In genomic region chr11:118251858-118252652, GRCh38 we compare ENCODE assay signal across 1 cellular context.
A peak's percentile ranks its signal among the peaks of the same experiment; 100 is the strongest.
TF ChIP-seq lines count a peak whose summit lies in the region.

TSS of gene MPZL3 (minus strand) at chr11:118252365. CDS start at chr11:118252294, 71 bp downstream.

TF ChIP-seq in HepG2, 621 proteins besides CTCF, POLR2A, EP300 and RAD21 (continued from another document and continues in another):
- TF ChIP-seq, protein P1, sequence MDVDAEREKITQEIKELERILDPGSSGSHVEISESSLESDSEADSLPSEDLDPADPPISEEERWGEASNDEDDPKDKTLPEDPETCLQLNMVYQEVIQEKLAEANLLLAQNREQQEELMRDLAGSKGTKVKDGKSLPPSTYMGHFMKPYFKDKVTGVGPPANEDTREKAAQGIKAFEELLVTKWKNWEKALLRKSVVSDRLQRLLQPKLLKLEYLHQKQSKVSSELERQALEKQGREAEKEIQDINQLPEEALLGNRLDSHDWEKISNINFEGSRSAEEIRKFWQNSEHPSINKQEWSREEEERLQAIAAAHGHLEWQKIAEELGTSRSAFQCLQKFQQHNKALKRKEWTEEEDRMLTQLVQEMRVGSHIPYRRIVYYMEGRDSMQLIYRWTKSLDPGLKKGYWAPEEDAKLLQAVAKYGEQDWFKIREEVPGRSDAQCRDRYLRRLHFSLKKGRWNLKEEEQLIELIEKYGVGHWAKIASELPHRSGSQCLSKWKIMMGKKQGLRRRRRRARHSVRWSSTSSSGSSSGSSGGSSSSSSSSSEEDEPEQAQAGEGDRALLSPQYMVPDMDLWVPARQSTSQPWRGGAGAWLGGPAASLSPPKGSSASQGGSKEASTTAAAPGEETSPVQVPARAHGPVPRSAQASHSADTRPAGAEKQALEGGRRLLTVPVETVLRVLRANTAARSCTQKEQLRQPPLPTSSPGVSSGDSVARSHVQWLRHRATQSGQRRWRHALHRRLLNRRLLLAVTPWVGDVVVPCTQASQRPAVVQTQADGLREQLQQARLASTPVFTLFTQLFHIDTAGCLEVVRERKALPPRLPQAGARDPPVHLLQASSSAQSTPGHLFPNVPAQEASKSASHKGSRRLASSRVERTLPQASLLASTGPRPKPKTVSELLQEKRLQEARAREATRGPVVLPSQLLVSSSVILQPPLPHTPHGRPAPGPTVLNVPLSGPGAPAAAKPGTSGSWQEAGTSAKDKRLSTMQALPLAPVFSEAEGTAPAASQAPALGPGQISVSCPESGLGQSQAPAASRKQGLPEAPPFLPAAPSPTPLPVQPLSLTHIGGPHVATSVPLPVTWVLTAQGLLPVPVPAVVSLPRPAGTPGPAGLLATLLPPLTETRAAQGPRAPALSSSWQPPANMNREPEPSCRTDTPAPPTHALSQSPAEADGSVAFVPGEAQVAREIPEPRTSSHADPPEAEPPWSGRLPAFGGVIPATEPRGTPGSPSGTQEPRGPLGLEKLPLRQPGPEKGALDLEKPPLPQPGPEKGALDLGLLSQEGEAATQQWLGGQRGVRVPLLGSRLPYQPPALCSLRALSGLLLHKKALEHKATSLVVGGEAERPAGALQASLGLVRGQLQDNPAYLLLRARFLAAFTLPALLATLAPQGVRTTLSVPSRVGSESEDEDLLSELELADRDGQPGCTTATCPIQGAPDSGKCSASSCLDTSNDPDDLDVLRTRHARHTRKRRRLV (CRISPR knock-in tag; IDR thresholded peaks at IDR 0.05), result 0 out of 2 replicates have a peak, but pooled peaks have one; percentile 15
- TF ChIP-seq ZBTB4 (CRISPR knock-in tag; IDR thresholded peaks at IDR 0.05; ENCODE audit: borderline replicate concordance) (0 out of 2 replicates have a peak, but pooled peaks have one; percentile 60), GLI4 (CRISPR knock-in tag; IDR thresholded peaks at IDR 0.05; ENCODE audit: borderline replicate concordance) (no peak), CBX1 (IDR thresholded peaks at IDR 0.05; ENCODE audit: low read depth) (peak; percentile 26), ZNF691 (CRISPR knock-in tag; IDR thresholded peaks at IDR 0.05; ENCODE audit: borderline replicate concordance, low read depth) (no peak), GMEB2 (CRISPR knock-in tag; IDR thresholded peaks at IDR 0.05; ENCODE audit: low read depth) (no peak), DNMT1 (CRISPR knock-in tag; IDR thresholded peaks at IDR 0.05) (no peak), TEF (CRISPR knock-in tag; IDR thresholded peaks at IDR 0.05) (no peak), SIX4 (CRISPR knock-in tag; IDR thresholded peaks at IDR 0.05) (0 out of 2 replicates have a peak, but pooled peaks have one; percentile 24), ZNF10 (CRISPR knock-in tag; IDR thresholded peaks at IDR 0.05; ENCODE audit: borderline replicate concordance, low read depth) (no peak), ZNF605 (CRISPR knock-in tag; IDR thresholded peaks at IDR 0.05) (peak; percentile 68), MEIS1 (CRISPR knock-in tag; IDR thresholded peaks at IDR 0.05; ENCODE audit: borderline replicate concordance) (0 out of 2 replicates have a peak, but pooled peaks have one; percentile 54), GATA4 (IDR thresholded peaks at IDR 0.05; ENCODE audit: borderline replicate concordance, low read depth) (no peak), KLF15 (CRISPR knock-in tag; IDR thresholded peaks at IDR 0.05; ENCODE audit: borderline replicate concordance) (no peak), THAP11 (CRISPR knock-in tag; IDR thresholded peaks at IDR 0.05) (peak; percentile 85), MIER2 (CRISPR knock-in tag; IDR thresholded peaks at IDR 0.05) (peak; percentile 23; the same call in 1 of the 2 replicates), ZZZ3 (CRISPR knock-in tag; IDR thresholded peaks at IDR 0.05; ENCODE audit: borderline replicate concordance) (no peak; the same call in 1 of the 2 replicates), PBX3 (CRISPR knock-in tag; IDR thresholded peaks at IDR 0.05; ENCODE audit: borderline replicate concordance) (no peak), ZNF512 (CRISPR knock-in tag; IDR thresholded peaks at IDR 0.05) (no peak), MXD1 (CRISPR knock-in tag; IDR thresholded peaks at IDR 0.05) (0 out of 2 replicates have a peak, but pooled peaks have one; percentile 49), CHD4 (IDR thresholded peaks at IDR 0.05; ENCODE audit: borderline replicate concordance, low read length) (no peak; the same call in 1 of the 2 replicates), NFKBIZ (CRISPR knock-in tag; IDR thresholded peaks at IDR 0.05) (no peak), ZNF460 (CRISPR knock-in tag; IDR thresholded peaks at IDR 0.05; ENCODE audit: borderline replicate concordance) (no peak), FOXK1 (CRISPR knock-in tag; IDR thresholded peaks at IDR 0.05; ENCODE audit: borderline replicate concordance, low read depth) (peak; percentile 82; the same call in 1 of the 2 replicates), PRDM10 (CRISPR knock-in tag; IDR thresholded peaks at IDR 0.05; ENCODE audit: low read depth) (no peak), RXRA (CRISPR knock-in tag; IDR thresholded peaks at IDR 0.05) (peak; percentile 48; the same call in 1 of the 2 replicates), RBM22 (optimal IDR thresholded peaks at IDR 0.05; ENCODE audit: low read length) (no peak), MTA3 (CRISPR knock-in tag; IDR thresholded peaks at IDR 0.05) (no peak), SOX5 (CRISPR knock-in tag; IDR thresholded peaks at IDR 0.05; ENCODE audit: borderline replicate concordance) (no peak), HHEX (CRISPR knock-in tag; IDR thresholded peaks at IDR 0.05) (no peak)
- TF ChIP-seq, protein P2, sequence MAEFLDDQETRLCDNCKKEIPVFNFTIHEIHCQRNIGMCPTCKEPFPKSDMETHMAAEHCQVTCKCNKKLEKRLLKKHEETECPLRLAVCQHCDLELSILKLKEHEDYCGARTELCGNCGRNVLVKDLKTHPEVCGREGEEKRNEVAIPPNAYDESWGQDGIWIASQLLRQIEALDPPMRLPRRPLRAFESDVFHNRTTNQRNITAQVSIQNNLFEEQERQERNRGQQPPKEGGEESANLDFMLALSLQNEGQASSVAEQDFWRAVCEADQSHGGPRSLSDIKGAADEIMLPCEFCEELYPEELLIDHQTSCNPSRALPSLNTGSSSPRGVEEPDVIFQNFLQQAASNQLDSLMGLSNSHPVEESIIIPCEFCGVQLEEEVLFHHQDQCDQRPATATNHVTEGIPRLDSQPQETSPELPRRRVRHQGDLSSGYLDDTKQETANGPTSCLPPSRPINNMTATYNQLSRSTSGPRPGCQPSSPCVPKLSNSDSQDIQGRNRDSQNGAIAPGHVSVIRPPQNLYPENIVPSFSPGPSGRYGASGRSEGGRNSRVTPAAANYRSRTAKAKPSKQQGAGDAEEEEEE (CRISPR knock-in tag; IDR thresholded peaks at IDR 0.05; ENCODE audit: borderline replicate concordance), result no peak
- TF ChIP-seq, protein P3, sequence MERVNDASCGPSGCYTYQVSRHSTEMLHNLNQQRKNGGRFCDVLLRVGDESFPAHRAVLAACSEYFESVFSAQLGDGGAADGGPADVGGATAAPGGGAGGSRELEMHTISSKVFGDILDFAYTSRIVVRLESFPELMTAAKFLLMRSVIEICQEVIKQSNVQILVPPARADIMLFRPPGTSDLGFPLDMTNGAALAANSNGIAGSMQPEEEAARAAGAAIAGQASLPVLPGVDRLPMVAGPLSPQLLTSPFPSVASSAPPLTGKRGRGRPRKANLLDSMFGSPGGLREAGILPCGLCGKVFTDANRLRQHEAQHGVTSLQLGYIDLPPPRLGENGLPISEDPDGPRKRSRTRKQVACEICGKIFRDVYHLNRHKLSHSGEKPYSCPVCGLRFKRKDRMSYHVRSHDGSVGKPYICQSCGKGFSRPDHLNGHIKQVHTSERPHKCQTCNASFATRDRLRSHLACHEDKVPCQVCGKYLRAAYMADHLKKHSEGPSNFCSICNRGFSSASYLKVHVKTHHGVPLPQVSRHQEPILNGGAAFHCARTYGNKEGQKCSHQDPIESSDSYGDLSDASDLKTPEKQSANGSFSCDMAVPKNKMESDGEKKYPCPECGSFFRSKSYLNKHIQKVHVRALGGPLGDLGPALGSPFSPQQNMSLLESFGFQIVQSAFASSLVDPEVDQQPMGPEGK (CRISPR knock-in tag; IDR thresholded peaks at IDR 0.05), result peak; percentile 99
